12 cellular contexts compared by ENCODE assay signal in the genomic region with DNA sequence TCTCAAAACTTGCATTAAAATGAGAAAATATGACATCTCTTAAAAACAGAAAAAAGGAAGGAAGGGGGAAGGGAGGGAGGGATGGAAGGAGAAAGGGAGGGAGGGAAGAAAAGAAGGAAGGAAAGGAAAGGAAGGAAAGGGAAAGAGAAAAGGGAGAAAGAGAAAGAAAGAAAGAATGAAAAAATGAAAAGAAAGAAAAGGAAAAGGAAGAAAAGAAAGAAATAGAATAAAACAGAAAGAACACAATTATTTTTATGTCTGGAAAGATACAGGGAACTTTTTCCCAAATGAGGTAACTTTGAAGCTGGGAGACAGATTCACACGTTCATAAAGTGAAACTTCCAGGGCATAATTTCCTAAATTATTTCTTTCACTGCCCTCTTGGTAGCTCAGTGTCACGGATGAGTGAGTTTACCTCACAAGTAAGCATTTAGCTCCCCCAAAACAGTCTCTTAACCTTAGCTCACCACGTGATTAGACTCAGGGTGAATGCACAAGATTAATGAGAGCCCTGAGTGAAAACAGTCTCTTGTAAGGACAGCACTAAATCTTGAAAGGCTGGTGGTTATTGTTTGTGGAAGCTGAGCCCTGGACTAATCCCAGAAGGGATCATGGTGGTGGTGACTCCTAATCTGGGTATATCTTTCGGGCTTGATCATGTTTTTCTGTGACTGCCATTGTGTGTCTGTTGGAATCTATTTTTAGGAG.
DNase-seq lines count a peak whose midpoint lies in the region; ATAC-seq and TF ChIP-seq lines count a peak whose summit lies in the region.
"Had no signal": no experiment of that assay in that cellular context is flagged by ENCODE, and none has a peak within 500 bp of the region (broad histone marks: within the 10 kb centered on the region; RNA-seq: fewer than 3 reads in every experiment).

No MANE protein-coding gene starts in this region.

- H3K9me3 Mint-ChIP-seq in CD14-positive monocyte, result peaks cover 0 to 2% (median 0%) of the 10 kb centered on the region in 7 donors

- H3K9me3 ChIP-seq in OCI-LY7 (ENCODE audit: low read length) (no peaks in the 10 kb centered on the region), stomach (no peaks in the 10 kb centered on the region)

- CTCF ChIA-PET in OCI-LY7 (lab: Charles Lee; ENCODE audit: unreplicated experiment), result no interaction called here
- CTCF ChIA-PET in RWPE1 (lab: Yijun Ruan, JAX), result interaction anchor here (0.5 to 1.2 kb wide), 2 partner anchors 24 to 380 kb away, joined by 3 to 4 read pairs; no protein-coding TSS in a partner anchor

- H3K4me1 Mint-ChIP-seq in CD14-positive monocyte, result peaks cover 10% of the 10 kb centered on the region
- H3K4me1 Mint-ChIP-seq: activated CD4-positive, alpha-beta T cell treated with anti-CD3 and anti-CD28 coated beads for 36 hours had no signal

- H2AFZ ChIP-seq in OCI-LY7 (ENCODE audit: low read length), result no peak overlapping the region
- H2AFZ ChIP-seq: parathyroid adenoma had no signal

- H3K9me2 ChIP-seq in OCI-LY7 (ENCODE audit: insufficient read depth, low read length), result no peaks in the 10 kb centered on the region

- no peaks in the 10 kb centered on the region for H3K27me3 Mint-ChIP-seq in CD14-positive monocyte (ENCODE audit: low read depth in 3 of 3)
- H3K27me3 Mint-ChIP-seq: activated CD4-positive, alpha-beta T cell treated with anti-CD3 and anti-CD28 coated beads for 36 hours had no signal

- no peaks in the 10 kb centered on the region for H3K27me3 ChIP-seq in stomach
- H3K27me3 ChIP-seq: brain microvascular endothelial cell had no signal

- peaks cover 4% of the 10 kb centered on the region for H3K4me1 ChIP-seq in OCI-LY7 (ENCODE audit: insufficient read depth, low read length, poor library complexity, severe bottlenecking)
- H3K4me1 ChIP-seq in stomach, result peaks cover 0 to 30% (median 3%) of the 10 kb centered on the region in 4 donors
- H3K4me1 ChIP-seq: parathyroid adenoma had no signal

- no peaks in the 10 kb centered on the region for H4K20me1 ChIP-seq in OCI-LY7 (ENCODE audit: insufficient read depth, low read length)

- 48 to 66% (median 63%) methylated on average over 4 of the region's 4 CpGs for WGBS in stomach, 5 donors

- H3K79me2 ChIP-seq in OCI-LY7 (ENCODE audit: insufficient read depth, low read depth, low read length), result no peaks in the 10 kb centered on the region
- H3K79me2 ChIP-seq: parathyroid adenoma had no signal

- H3K27ac ChIP-seq in OCI-LY7 (ENCODE audit: low read depth, low read length, poor library complexity, severe bottlenecking) (no peak overlapping the region), RWPE1 (no peak overlapping the region), stomach (peak overlapping the region in 1 of 5 donors; percentile 27)
- H3K27ac ChIP-seq: brain microvascular endothelial cell, parathyroid adenoma had no signal

- no peak for TF ChIP-seq POLR2A in stomach (IDR thresholded peaks at IDR 0.05)

- intact Hi-C loops in CD14-positive monocyte (cut with micrococcal nuclease), result no loop called here
- intact Hi-C loops in OCI-LY7 (cut with micrococcal nuclease; ENCODE audit: unreplicated experiment), result no loop called here
- intact Hi-C loops in stomach (cut with DNase I; ENCODE audit: low total_unique reads), result no loop called here

- BruUV-seq in OCI-LY7 (replicated peaks; lab: Mats Ljungman, UMichigan), result no TSS peak

- peak overlapping the region in 4 of 7 donors; percentile 16 to 35 (median 22) for H3K27ac Mint-ChIP-seq in CD14-positive monocyte
- H3K27ac Mint-ChIP-seq: activated CD4-positive, alpha-beta T cell treated with anti-CD3 and anti-CD28 coated beads for 36 hours had no signal

- H3K4me3 Mint-ChIP-seq in CD14-positive monocyte, result no peak overlapping the region
- H3K4me3 Mint-ChIP-seq: activated CD4-positive, alpha-beta T cell treated with anti-CD3 and anti-CD28 coated beads for 36 hours had no signal

- no peak for DNase-seq in CD14-positive monocyte (ENCODE audit: low spot score)
- DNase-seq in OCI-LY7 (ENCODE audit: low spot score), result peak; percentile 4
- DNase-seq in kidney tubule cell (ENCODE audit: low spot score), result peak; percentile 58
- DNase-seq in RWPE1 (ENCODE audit: low spot score), result no peak
- DNase-seq in stomach, result no peak
- DNase-seq in NCI-H2029 treated with DMSO at 0.1 percent for 48 hours (lab: John Stamatoyannopoulos, UW), result no peak
- DNase-seq in stimulated activated CD4-positive, alpha-beta T cell treated with anti-CD3 and anti-CD28 coated beads, Interleukin-12 subunit alpha, Interleukin-12 subunit beta, amount 100 ng/mL, for 4 hours, result no peak
- DNase-seq: activated CD4-positive, alpha-beta T cell treated with anti-CD3 and anti-CD28 coated beads for 36 hours; brain microvascular endothelial cell; COR-L47 had no signal

- ATAC-seq in GM19372 (IDR thresholded peaks at IDR 0.05; ENCODE audit: low read depth, unreplicated experiment), result peak; percentile 78
- ATAC-seq: activated CD4-positive, alpha-beta T cell treated with anti-CD3 and anti-CD28 coated beads for 36 hours had no signal

- TF ChIP-seq EP300 in stomach (IDR thresholded peaks at IDR 0.05), result no peak

- POLR2A ChIA-PET in OCI-LY7 (lab: Charles Lee) (interaction anchor here (0.6 to 1.2 kb wide), 3 partner anchors 74 to 247 kb away, joined by 3 to 4 read pairs (median 3); partner anchors contain the start of gene HDAC9), RWPE1 (lab: Yijun Ruan, JAX; ENCODE audit: low non-redundant PET) (no interaction called here)

- TF ChIP-seq CTCF in CD14-positive monocyte (IDR thresholded peaks at IDR 0.05) (no peak), OCI-LY7 (conservative IDR thresholded peaks at IDR 0.05; ENCODE audit: low read length) (no peak), RWPE1 (conservative IDR thresholded peaks at IDR 0.05; ENCODE audit: low read depth) (no peak), stomach (IDR thresholded peaks at IDR 0.05) (no peak)

- H3K4me2 ChIP-seq in OCI-LY7 (ENCODE audit: low read length), result no peak overlapping the region

- no peak overlapping the region for H3K4me3 ChIP-seq in OCI-LY7 (ENCODE audit: low read depth, low read length, poor library complexity, severe bottlenecking)
- no peak overlapping the region for H3K4me3 ChIP-seq in stomach

- H3K36me3 ChIP-seq in OCI-LY7 (ENCODE audit: insufficient read depth, low read length) (no peaks in the 10 kb centered on the region), stomach (no peaks in the 10 kb centered on the region)
- H3K36me3 ChIP-seq: brain microvascular endothelial cell had no signal

- peaks cover 4 to 8% of the 10 kb centered on the region in 2 donors for H3K36me3 Mint-ChIP-seq in CD14-positive monocyte

Comparison
In these comparisons a context has a peak if more than half of its experiments do, and no peak if none do; other contexts are left out.
1. DNase-seq: peak in OCI-LY7 (single experiment) and kidney tubule cell (single experiment); none in CD14-positive monocyte (single experiment), RWPE1 (single experiment), stomach (single experiment), NCI-H2029 treated with DMSO at 0.1 percent for 48 hours (single experiment) and stimulated activated CD4-positive, alpha-beta T cell treated with anti-CD3 and anti-CD28 coated beads, Interleukin-12 subunit alpha, Interleukin-12 subunit beta, amount 100 ng/mL, for 4 hours (single experiment).